20 cellular contexts compared by ENCODE assay signal in genomic region chr7:131621652-131622051, GRCh38.
"Had no signal": no experiment of that assay in that cellular context is flagged by ENCODE, and none has a peak within 500 bp of the region (broad histone marks: within the 10 kb centered on the region; RNA-seq: fewer than 3 reads in every experiment).

No MANE protein-coding gene starts in this region.

- H3K36me3 ChIP-seq: gastrocnemius medialis, transverse colon had no signal

- FAIRE-seq: astrocyte, keratinocyte had no signal

- H3K9me3 ChIP-seq: gastrocnemius medialis, transverse colon had no signal

- ATAC-seq: activated CD4-positive, alpha-beta T cell treated with anti-CD3 and anti-CD28 coated beads for 36 hours; activated CD8-positive, alpha-beta memory T cell treated with anti-CD3 and anti-CD28 coated beads, Interleukin-2, amount 10 ng/mL, durations not matched to agents 7 days and 5 days; gastrocnemius medialis; left lobe of liver had no signal

- H3K27ac ChIP-seq: transverse colon had no signal

- H3K4me2 ChIP-seq: smooth muscle cell had no signal

- H3K4me3 ChIP-seq: dorsolateral prefrontal cortex, gastrocnemius medialis, smooth muscle cell, transverse colon had no signal

- DNase-seq: activated CD4-positive, alpha-beta memory T cell treated with anti-CD3 and anti-CD28 coated beads for 36 hours; activated CD4-positive, alpha-beta T cell treated with anti-CD3 and anti-CD28 coated beads for 36 hours; activated CD8-positive, alpha-beta memory T cell treated with anti-CD3 and anti-CD28 coated beads, Interleukin-2, amount 10 ng/mL, durations not matched to agents 7 days and 5 days; activated naive CD4-positive, alpha-beta T cell treated with anti-CD3 and anti-CD28 coated beads, Interleukin-2, amount 10 ng/mL, durations not matched to agents 7 days and 5 days; activated T-cell treated with anti-CD3 and anti-CD28 coated beads, Interleukin-2, amount 50 U/mL, for 24 hours; dorsolateral prefrontal cortex; erythroblast; gastrocnemius medialis; mesenchymal stem cell; nephron progenitor cell; occipital lobe; stimulated activated CD4-positive, alpha-beta T cell treated with anti-CD3 and anti-CD28 coated beads, Interleukin-4, amount 100 ng/mL, for 4 hours; stimulated activated CD8-positive, alpha-beta memory T cell treated with anti-CD3 and anti-CD28 coated beads, Interleukin-4, amount 100 ng/mL, for 48 hours; stimulated activated naive CD4-positive, alpha-beta T cell treated with Interleukin-2 at 50 U/mL for 16 hours; substantia nigra; transverse colon had no signal

- H3K27me3 ChIP-seq: dorsolateral prefrontal cortex, gastrocnemius medialis, transverse colon had no signal
